ENCODE assay signal across 9 cellular contexts in genomic region chr4:52643846-52644245, GRCh38. TPM values are rescaled to one million over a fixed set of nuclear protein-coding genes. Genes with fewer than 3 reads are reported as not detected.
A peak's percentile ranks its signal among the peaks of the same experiment; 100 is the strongest.
DNase-seq lines count a peak whose midpoint lies in the region; ATAC-seq, FAIRE-seq and TF ChIP-seq lines count a peak whose summit lies in the region.
"Had no signal": no experiment of that assay in that cellular context is flagged by ENCODE, and none has a peak within 500 bp of the region (broad histone marks: within the 10 kb centered on the region; RNA-seq: fewer than 3 reads in every experiment).

No MANE protein-coding gene starts in this region.

- H3K36me3 ChIP-seq in cardiac muscle cell (no peaks in the 10 kb centered on the region), upper lobe of right lung (no peaks in the 10 kb centered on the region)

- ATAC-seq in upper lobe of right lung = peak; percentile 84
- ATAC-seq in GM18867 (IDR thresholded peaks at IDR 0.05; ENCODE audit: unreplicated experiment) = no peak
- ATAC-seq: activated CD8-positive, alpha-beta T cell treated with anti-CD3 and anti-CD28 coated beads, Interleukin-2, amount 10 ng/mL, durations not matched to agents 7 days and 5 days had no signal

- peak overlapping the region; percentile 1 for H3K27ac ChIP-seq in cardiac muscle cell
- H3K27ac ChIP-seq in upper lobe of right lung = no peak overlapping the region

- H3K27me3 ChIP-seq in cardiac muscle cell (no peaks in the 10 kb centered on the region), upper lobe of right lung (no peaks in the 10 kb centered on the region)

- H3K4me1 ChIP-seq in cardiac muscle cell (ENCODE audit: low read depth) = peaks cover 24% of the 10 kb centered on the region
- H3K4me1 ChIP-seq in upper lobe of right lung = peaks cover 14% of the 10 kb centered on the region

- FAIRE-seq in D721Med (lab: Jason Lieb, UNC) = no peak

- intact Hi-C loops in upper lobe of right lung (cut with DNase I) = no loop called here

- H3K4me3 ChIP-seq in cardiac muscle cell (no peak overlapping the region), upper lobe of right lung (no peak overlapping the region)

- DNase-seq in NCI-H2196 (lab: John Stamatoyannopoulos, UW; ENCODE audit: unreplicated experiment) (peak; percentile 12), NCI-H2196 treated with DMSO at 0.1 percent for 48 hours (lab: John Stamatoyannopoulos, UW; ENCODE audit: unreplicated experiment) (no peak), SHP77 treated with DMSO at 0.1 percent for 48 hours (lab: John Stamatoyannopoulos, UW) (peak; percentile 45), cardiac muscle cell (ENCODE audit: low read depth in 1 of 2, low spot score in 1 of 2) (peak; percentile 76 to 81), upper lobe of right lung (peak; percentile 75), SK-N-DZ (ENCODE audit: low spot score) (no peak), D721Med (ENCODE audit: insufficient read length, low spot score) (no peak)
- DNase-seq: activated CD8-positive, alpha-beta T cell treated with anti-CD3 and anti-CD28 coated beads, Interleukin-2, amount 10 ng/mL, durations not matched to agents 7 days and 5 days had no signal

- TF ChIP-seq CTCF in cardiac muscle cell (IDR thresholded peaks at IDR 0.05; ENCODE audit: low read depth, low read length) (no peak), upper lobe of right lung (IDR thresholded peaks at IDR 0.05) (no peak), D721Med (IDR thresholded peaks at IDR 0.05; ENCODE audit: insufficient read depth, missing control alignments) (no peak)

- no peaks in the 10 kb centered on the region for H3K9me3 ChIP-seq in cardiac muscle cell (ENCODE audit: low read depth)
- H3K9me3 ChIP-seq in upper lobe of right lung = no peaks in the 10 kb centered on the region

RNA-seq across cellular contexts. Expression of gene USP46, which starts 15.3 kb away (rescaled TPM):
- total RNA-seq in cardiac muscle cell (13.9 and 18.3 TPM in 2 replicates), upper lobe of right lung (15.4 TPM)
- polyA plus RNA-seq in cardiac muscle cell = 23.5 and 24.2 TPM in 2 replicates
- polyA plus RNA-seq in SK-N-DZ (2014; cell fraction: cytosol; rRNA removed) = 8.0 and 12.3 TPM in 2 replicates
- polyA plus RNA-seq in SK-N-DZ (2014; cell fraction: nucleus; rRNA removed) = 7.1 and 8.3 TPM in 2 replicates

Comparison
In these comparisons a context has a peak if more than half of its experiments do, and no peak if none do; other contexts are left out.
1. DNase-seq: peak in NCI-H2196 (single experiment), SHP77 treated with DMSO at 0.1 percent for 48 hours (single experiment), cardiac muscle cell (2 of 2) and upper lobe of right lung (single experiment); none in NCI-H2196 treated with DMSO at 0.1 percent for 48 hours (single experiment), SK-N-DZ (single experiment) and D721Med (single experiment).